Comparison of ENCODE assay signal across 25 cellular contexts in genomic region chr9:89663264-89663970, GRCh38. TPM values are rescaled to one million over a fixed set of nuclear protein-coding genes. Genes with fewer than 3 reads are reported as not detected.
DNase-seq lines count a peak whose midpoint lies in the region; ATAC-seq and TF ChIP-seq lines count a peak whose summit lies in the region.
"Had no signal": no experiment of that assay in that cellular context is flagged by ENCODE, and none has a peak within 500 bp of the region (broad histone marks: within the 10 kb centered on the region; RNA-seq: fewer than 3 reads in every experiment).

No MANE protein-coding gene starts in this region.

- intact Hi-C loops in activated naive CD4-positive, alpha-beta T cell treated with anti-CD3 and anti-CD28 coated beads for 36 hours (cut with micrococcal nuclease): no loop called here
- intact Hi-C loops in CD14-positive monocyte (cut with micrococcal nuclease): loop anchor here (5.0 kb wide), 1 partner anchor 61 kb away; no protein-coding TSS in a partner anchor

- H3K4ac ChIP-seq in neuronal stem cell (ENCODE audit: low read length): no peak overlapping the region

- no CpG with 5 or more reads among the region's 5 CpGs for WGBS in neuronal stem cell (ENCODE audit: extremely low coverage in 2 of 2, insufficient read length in 2 of 2, insufficient replicate concordance in 1 of 2), 2 donors

- no peak overlapping the region for H2BK15ac ChIP-seq in neuronal stem cell (ENCODE audit: low read length)

- H3K9me3 Mint-ChIP-seq in activated naive CD4-positive, alpha-beta T cell treated with anti-CD3 and anti-CD28 coated beads, Interleukin-2, amount 50 U/mL, for 24 hours: no peaks in the 10 kb centered on the region
- H3K9me3 Mint-ChIP-seq in activated naive CD4-positive, alpha-beta T cell treated with anti-CD3 and anti-CD28 coated beads for 36 hours: no peaks in the 10 kb centered on the region
- H3K9me3 Mint-ChIP-seq in CD14-positive monocyte: peaks cover 0 to 2% (median 0%) of the 10 kb centered on the region in 7 donors
- H3K9me3 Mint-ChIP-seq: activated B cell treated with CpG ODN at 0.5 μM for 24 hours; activated CD4-positive, alpha-beta memory T cell treated with anti-CD3 and anti-CD28 coated beads, Interleukin-2, amount 10 ng/mL, durations not matched to agents 7 days and 5 days; activated T-cell treated with anti-CD3 and anti-CD28 coated beads, Interleukin-2, amount 50 U/mL, for 24 hours; CD8-positive, alpha-beta memory T cell had no signal

- no peak overlapping the region for H3K4me3 Mint-ChIP-seq in activated naive CD4-positive, alpha-beta T cell treated with anti-CD3 and anti-CD28 coated beads, Interleukin-2, amount 50 U/mL, for 24 hours
- H3K4me3 Mint-ChIP-seq in activated naive CD4-positive, alpha-beta T cell treated with anti-CD3 and anti-CD28 coated beads for 36 hours: no peak overlapping the region
- peak overlapping the region in 1 of 2 donors; percentile 78 for H3K4me3 Mint-ChIP-seq in CD14-positive monocyte
- H3K4me3 Mint-ChIP-seq: activated B cell treated with CpG ODN at 0.5 μM for 24 hours; activated CD4-positive, alpha-beta memory T cell treated with anti-CD3 and anti-CD28 coated beads, Interleukin-2, amount 10 ng/mL, durations not matched to agents 7 days and 5 days; activated naive CD8-positive, alpha-beta T cell; activated T-cell treated with anti-CD3 and anti-CD28 coated beads, Interleukin-2, amount 50 U/mL, for 24 hours; CD8-positive, alpha-beta memory T cell; T-helper 17 cell had no signal

- peak overlapping the region; percentile 5 for H2AK5ac ChIP-seq in neuronal stem cell (ENCODE audit: low read depth, low read length)

- no peaks in the 10 kb centered on the region for H3K79me1 ChIP-seq in neuronal stem cell (ENCODE audit: low read depth, low read length)

- H2AFZ ChIP-seq in neuronal stem cell (ENCODE audit: low read length): no peak overlapping the region

- no peak for TF ChIP-seq CTCF in CD14-positive monocyte (IDR thresholded peaks at IDR 0.05)

- H3K27me3 Mint-ChIP-seq in activated naive CD4-positive, alpha-beta T cell treated with anti-CD3 and anti-CD28 coated beads, Interleukin-2, amount 50 U/mL, for 24 hours: peaks cover 2% of the 10 kb centered on the region
- H3K27me3 Mint-ChIP-seq in activated naive CD4-positive, alpha-beta T cell treated with anti-CD3 and anti-CD28 coated beads for 36 hours (ENCODE audit: low read depth): no peaks in the 10 kb centered on the region
- H3K27me3 Mint-ChIP-seq in CD14-positive monocyte (ENCODE audit: low read depth in 3 of 3): peaks cover 0 to 6% (median 5%) of the 10 kb centered on the region in 3 donors

- no peak for DNase-seq in activated naive CD4-positive, alpha-beta T cell treated with anti-CD3 and anti-CD28 coated beads for 36 hours
- no peak for DNase-seq in neuronal stem cell (ENCODE audit: low spot score)
- no peak for DNase-seq in CD14-positive monocyte (ENCODE audit: low spot score)
- no peak for DNase-seq in NCI-H1092 treated with DMSO at 0.1 percent for 48 hours (lab: John Stamatoyannopoulos, UW)
- DNase-seq in retina: no peak
- DNase-seq: activated B cell treated with CpG ODN at 0.5 μM for 24 hours; activated CD4-positive, alpha-beta memory T cell treated with anti-CD3 and anti-CD28 coated beads, Interleukin-2, amount 10 ng/mL, durations not matched to agents 7 days and 5 days; activated T-cell treated with anti-CD3 and anti-CD28 coated beads, Interleukin-2, amount 50 U/mL, for 24 hours; CD8-positive, alpha-beta memory T cell; dermis blood vessel endothelial cell; foreskin melanocyte; IMR-90; NCI-H2029 treated with DMSO at 0.1 percent for 48 hours; NCI-H524 treated with DMSO at 0.1 percent for 48 hours; OCI-M1; SHP77 treated with DMSO at 0.1 percent for 48 hours; small intestine; stimulated activated CD4-positive, alpha-beta T cell treated with anti-CD3 and anti-CD28 coated beads, Interleukin-4, amount 100 ng/mL, for 4 hours; T-helper 17 cell had no signal

- H3K23ac ChIP-seq in neuronal stem cell (ENCODE audit: low read depth, low read length, poor library complexity): no peak overlapping the region

- ATAC-seq in HG02938 (IDR thresholded peaks at IDR 0.05; ENCODE audit: unreplicated experiment): no peak
- ATAC-seq: T-helper 17 cell had no signal

- no peaks in the 10 kb centered on the region for H3K36me3 ChIP-seq in neuronal stem cell (replicated peaks in 1 of 2; ENCODE audit: control insufficient read depth in 2 of 2, insufficient read depth in 2 of 2, low read length in 2 of 2)
- H3K36me3 ChIP-seq: HAP-1 had no signal

- H4K8ac ChIP-seq in neuronal stem cell (ENCODE audit: low read depth, low read length): no peak overlapping the region

- no peak overlapping the region for H3K4me2 ChIP-seq in neuronal stem cell (ENCODE audit: insufficient read depth, low read length, poor library complexity, severe bottlenecking)

- no peaks in the 10 kb centered on the region for H3K9me3 ChIP-seq in neuronal stem cell (replicated peaks in 1 of 2; ENCODE audit: control insufficient read depth in 2 of 2, insufficient read depth in 1 of 2, low read depth in 1 of 2, low read length in 2 of 2)
- H3K9me3 ChIP-seq: HAP-1 had no signal

- CTCF ChIA-PET in activated naive CD4-positive, alpha-beta T cell treated with anti-CD3 and anti-CD28 coated beads for 36 hours (lab: Charles Lee): no interaction called here

- peaks cover 0 to 21% (median 0%) of the 10 kb centered on the region in 3 experiments for H3K27me3 ChIP-seq in neuronal stem cell (ENCODE audit: control insufficient read depth in 3 of 3, insufficient read depth in 3 of 3, low read depth in 1 of 3, low read length in 3 of 3)

- no peaks in the 10 kb centered on the region for H3K36me3 Mint-ChIP-seq in activated naive CD4-positive, alpha-beta T cell treated with anti-CD3 and anti-CD28 coated beads, Interleukin-2, amount 50 U/mL, for 24 hours
- no peaks in the 10 kb centered on the region for H3K36me3 Mint-ChIP-seq in activated naive CD4-positive, alpha-beta T cell treated with anti-CD3 and anti-CD28 coated beads for 36 hours (ENCODE audit: low read depth)
- H3K36me3 Mint-ChIP-seq in CD14-positive monocyte: no peaks in the 10 kb centered on the region
- H3K36me3 Mint-ChIP-seq: activated naive CD8-positive, alpha-beta T cell; CD8-positive, alpha-beta memory T cell had no signal

- H3K4me1 ChIP-seq in neuronal stem cell (ENCODE audit: control insufficient read depth in 2 of 2, insufficient read depth in 1 of 2, low read depth in 1 of 2, low read length in 2 of 2): peaks cover 9 to 14% of the 10 kb centered on the region in 2 donors

- H3K14ac ChIP-seq in neuronal stem cell (ENCODE audit: low read length): no peak overlapping the region

- H2BK12ac ChIP-seq in neuronal stem cell (ENCODE audit: low read length): peak overlapping the region; percentile 27

- no peak overlapping the region for H2BK120ac ChIP-seq in neuronal stem cell (ENCODE audit: low read depth, low read length)

- H3K4me1 Mint-ChIP-seq in activated naive CD4-positive, alpha-beta T cell treated with anti-CD3 and anti-CD28 coated beads, Interleukin-2, amount 50 U/mL, for 24 hours: no peaks in the 10 kb centered on the region
- peaks cover 8% of the 10 kb centered on the region for H3K4me1 Mint-ChIP-seq in activated naive CD4-positive, alpha-beta T cell treated with anti-CD3 and anti-CD28 coated beads for 36 hours (ENCODE audit: low read depth)
- H3K4me1 Mint-ChIP-seq in CD14-positive monocyte: peaks cover 52% of the 10 kb centered on the region
- H3K4me1 Mint-ChIP-seq: CD8-positive, alpha-beta memory T cell had no signal

- no peak overlapping the region for H3K9ac ChIP-seq in neuronal stem cell (ENCODE audit: low read depth, low read length, poor library complexity)

- H3K27ac Mint-ChIP-seq in activated naive CD4-positive, alpha-beta T cell treated with anti-CD3 and anti-CD28 coated beads, Interleukin-2, amount 50 U/mL, for 24 hours: peak overlapping the region; percentile 35
- H3K27ac Mint-ChIP-seq in activated naive CD4-positive, alpha-beta T cell treated with anti-CD3 and anti-CD28 coated beads for 36 hours: no peak overlapping the region
- peak overlapping the region in 3 of 7 donors; percentile 33 to 88 (median 69) for H3K27ac Mint-ChIP-seq in CD14-positive monocyte
- H3K27ac Mint-ChIP-seq: activated B cell treated with CpG ODN at 0.5 μM for 24 hours; activated CD4-positive, alpha-beta memory T cell treated with anti-CD3 and anti-CD28 coated beads, Interleukin-2, amount 10 ng/mL, durations not matched to agents 7 days and 5 days; activated naive CD8-positive, alpha-beta T cell; activated T-cell treated with anti-CD3 and anti-CD28 coated beads, Interleukin-2, amount 50 U/mL, for 24 hours; CD8-positive, alpha-beta memory T cell; T-helper 17 cell had no signal

- H3K18ac ChIP-seq in neuronal stem cell (ENCODE audit: low read length): peak overlapping the region; percentile 22

- no peak overlapping the region for H3K4me3 ChIP-seq in neuronal stem cell (ENCODE audit: low read length in 2 of 2)
- H3K4me3 ChIP-seq: HAP-1 had no signal

- H3K27ac ChIP-seq in cingulate gyrus (ENCODE audit: low read depth, low read length) (peak overlapping the region; percentile 50), neuronal stem cell (replicated peaks; ENCODE audit: low read length) (no peak overlapping the region)
- H3K27ac ChIP-seq: epithelial cell of prostate had no signal

- no peak overlapping the region for H2BK5ac ChIP-seq in neuronal stem cell (ENCODE audit: low read length)

- no peak overlapping the region for H4K91ac ChIP-seq in neuronal stem cell (ENCODE audit: low read depth, low read length, poor library complexity)

RNA-seq across cellular contexts. Expression of gene GADD45G, which starts 58.6 kb away (rescaled TPM):
- total RNA-seq in activated naive CD4-positive, alpha-beta T cell treated with anti-CD3 and anti-CD28 coated beads for 36 hours: 1 to 10 TPM in 1 of 2 experiments, under 1 TPM in 1; 0.72 to 1.2 TPM
- 0.79 TPM for polyA plus RNA-seq in neuronal stem cell (2013, experiment 1 of 2)
- 0.61 TPM for polyA plus RNA-seq in neuronal stem cell (2013, experiment 2 of 2)
- polyA plus RNA-seq in CD14-positive monocyte: 1 to 10 TPM; 1.1 to 1.3 TPM
- total RNA-seq: dermis blood vessel endothelial cell, IMR-90 had no signal
